Comparison of ENCODE assay signal across 9 cellular contexts in genomic region chr14:58281969-58282368, GRCh38. TPM values are rescaled to one million over a fixed set of nuclear protein-coding genes. Genes with fewer than 3 reads are reported as not detected.
A peak's percentile ranks its signal among the peaks of the same experiment; 100 is the strongest.
DNase-seq lines count a peak whose midpoint lies in the region; ATAC-seq lines count a peak whose summit lies in the region.
"Had no signal": no experiment of that assay in that cellular context is flagged by ENCODE, and none has a peak within 500 bp of the region (broad histone marks: within the 10 kb centered on the region; RNA-seq: fewer than 3 reads in every experiment).

No MANE protein-coding gene starts in this region.

- POLR2A ChIA-PET in CD4-positive, alpha-beta memory T cell (lab: Charles Lee; ENCODE audit: partially characterized antibody) = interaction anchor here (0.6 to 2.0 kb wide), 4 partner anchors 16 to 52 kb away, joined by 3 to 10 read pairs (median 4); partner anchors contain the start of genes ARID4A and PSMA3

- H3K4me1 ChIP-seq in CD4-positive, alpha-beta memory T cell (ENCODE audit: insufficient read depth, low read length) = peaks cover 68% of the 10 kb centered on the region
- peaks cover 21% of the 10 kb centered on the region for H3K4me1 ChIP-seq in rectal smooth muscle tissue (ENCODE audit: control insufficient read depth, insufficient read depth, low read length)

- no peak for ATAC-seq in HG03280 (IDR thresholded peaks at IDR 0.05; ENCODE audit: unreplicated experiment)

- H3K9me3 Mint-ChIP-seq in CD4-positive, alpha-beta memory T cell = peaks cover 0 to 2% (median 0%) of the 10 kb centered on the region in 8 donors
- no peaks in the 10 kb centered on the region for H3K9me3 Mint-ChIP-seq in activated T-helper 1 cell treated with anti-CD3 and anti-CD28 coated beads, Interleukin-12 subunit alpha, Interleukin-12 subunit beta, Interleukin-2, Interleukin-4 antibody, amounts not matched to agents 30 ng/mL and 10 ng/mL and 1 ng/mL, durations not matched to agents 14 hours and 24 hours and 36 hours

- H3K27ac Mint-ChIP-seq in CD4-positive, alpha-beta memory T cell = peak overlapping the region; percentile 80 to 93 (median 89)
- H3K27ac Mint-ChIP-seq in activated T-helper 1 cell treated with anti-CD3 and anti-CD28 coated beads, Interleukin-12 subunit alpha, Interleukin-12 subunit beta, Interleukin-2, Interleukin-4 antibody, amounts not matched to agents 30 ng/mL and 10 ng/mL and 1 ng/mL, durations not matched to agents 14 hours and 24 hours and 36 hours = peak overlapping the region; percentile 92

- intact Hi-C loops in CD4-positive, alpha-beta memory T cell (cut with micrococcal nuclease) = loop anchor here (2.0 kb wide), 1 partner anchor 15 kb away; no protein-coding TSS in a partner anchor
- intact Hi-C loops in activated T-helper 1 cell treated with anti-CD3 and anti-CD28 coated beads, Interleukin-12 subunit alpha, Interleukin-12 subunit beta, Interleukin-2, Interleukin-4 antibody, amounts not matched to agents 30 ng/mL and 10 ng/mL and 1 ng/mL, durations not matched to agents 14 hours and 24 hours and 36 hours (cut with micrococcal nuclease) = loop anchor here (1.0 to 2.0 kb wide), 5 partner anchors 10 to 49 kb away; partner anchors contain the start of gene PSMA3

- H3K36me3 Mint-ChIP-seq in CD4-positive, alpha-beta memory T cell = peaks cover 46 to 76% of the 10 kb centered on the region in 2 donors
- peaks cover 46% of the 10 kb centered on the region for H3K36me3 Mint-ChIP-seq in activated T-helper 1 cell treated with anti-CD3 and anti-CD28 coated beads, Interleukin-12 subunit alpha, Interleukin-12 subunit beta, Interleukin-2, Interleukin-4 antibody, amounts not matched to agents 30 ng/mL and 10 ng/mL and 1 ng/mL, durations not matched to agents 14 hours and 24 hours and 36 hours (ENCODE audit: low read depth)

- no peak for DNase-seq in CD4-positive, alpha-beta memory T cell
- no peak for DNase-seq in activated T-helper 1 cell treated with anti-CD3 and anti-CD28 coated beads, Interleukin-12 subunit alpha, Interleukin-12 subunit beta, Interleukin-2, Interleukin-4 antibody, amounts not matched to agents 30 ng/mL and 10 ng/mL and 1 ng/mL, durations not matched to agents 14 hours and 24 hours and 36 hours (ENCODE audit: low spot score)
- DNase-seq in glomerular visceral epithelial cell (ENCODE audit: extremely low spot score) = peak; percentile 83
- DNase-seq in NCI-H2196 treated with DMSO at 0.1 percent for 48 hours (lab: John Stamatoyannopoulos, UW; ENCODE audit: unreplicated experiment) = no peak
- DNase-seq in stimulated activated CD4-positive, alpha-beta T cell treated with anti-CD3 and anti-CD28 coated beads, Interleukin-2, amount 100 ng/mL, for 24 hours = no peak
- no peak for DNase-seq in COLO668 (lab: John Stamatoyannopoulos, UW; ENCODE audit: unreplicated experiment)
- DNase-seq: effector CD4-positive, alpha-beta T cell had no signal

- H3K27ac ChIP-seq in CD4-positive, alpha-beta memory T cell (ENCODE audit: low read depth, low read length) = peak overlapping the region; percentile 53
- H3K27ac ChIP-seq in rectal smooth muscle tissue (ENCODE audit: low read depth, low read length) = peak overlapping the region; percentile 76

- no peaks in the 10 kb centered on the region for H3K27me3 Mint-ChIP-seq in CD4-positive, alpha-beta memory T cell
- H3K27me3 Mint-ChIP-seq in activated T-helper 1 cell treated with anti-CD3 and anti-CD28 coated beads, Interleukin-12 subunit alpha, Interleukin-12 subunit beta, Interleukin-2, Interleukin-4 antibody, amounts not matched to agents 30 ng/mL and 10 ng/mL and 1 ng/mL, durations not matched to agents 14 hours and 24 hours and 36 hours (ENCODE audit: insufficient read depth) = no peaks in the 10 kb centered on the region

- peaks cover 30% of the 10 kb centered on the region for H3K36me3 ChIP-seq in CD4-positive, alpha-beta memory T cell (ENCODE audit: insufficient read depth, low read length)
- H3K36me3 ChIP-seq in rectal smooth muscle tissue (ENCODE audit: control insufficient read depth, insufficient read depth, low read length) = peaks cover 5% of the 10 kb centered on the region

- H3K9me3 ChIP-seq in CD4-positive, alpha-beta memory T cell (ENCODE audit: control insufficient read depth in 1 of 2, low read length in 2 of 2) = no peaks in the 10 kb centered on the region

- H3K9ac ChIP-seq in rectal smooth muscle tissue (ENCODE audit: low read length) = no peak overlapping the region

- H3K4me3 Mint-ChIP-seq in CD4-positive, alpha-beta memory T cell = peak overlapping the region in 5 of 8 donors; percentile 22 to 79 (median 51)
- H3K4me3 Mint-ChIP-seq in activated T-helper 1 cell treated with anti-CD3 and anti-CD28 coated beads, Interleukin-12 subunit alpha, Interleukin-12 subunit beta, Interleukin-2, Interleukin-4 antibody, amounts not matched to agents 30 ng/mL and 10 ng/mL and 1 ng/mL, durations not matched to agents 14 hours and 24 hours and 36 hours = peak overlapping the region; percentile 62

- CTCF ChIA-PET in CD4-positive, alpha-beta memory T cell (lab: Charles Lee; ENCODE audit: partially characterized antibody) = interaction anchor here (1.1 kb wide), 1 partner anchor 18 kb away, joined by 3 read pairs; no protein-coding TSS in a partner anchor

- peaks cover 51 to 70% (median 55%) of the 10 kb centered on the region in 4 donors for H3K4me1 Mint-ChIP-seq in CD4-positive, alpha-beta memory T cell
- peaks cover 45% of the 10 kb centered on the region for H3K4me1 Mint-ChIP-seq in activated T-helper 1 cell treated with anti-CD3 and anti-CD28 coated beads, Interleukin-12 subunit alpha, Interleukin-12 subunit beta, Interleukin-2, Interleukin-4 antibody, amounts not matched to agents 30 ng/mL and 10 ng/mL and 1 ng/mL, durations not matched to agents 14 hours and 24 hours and 36 hours (ENCODE audit: low read depth)

- H3K4me3 ChIP-seq in CD4-positive, alpha-beta memory T cell (ENCODE audit: low read length in 2 of 2) = no peak overlapping the region
- H3K4me3 ChIP-seq in rectal smooth muscle tissue (ENCODE audit: low read length) = no peak overlapping the region

- no peaks in the 10 kb centered on the region for H3K27me3 ChIP-seq in CD4-positive, alpha-beta memory T cell (ENCODE audit: insufficient read depth, low read length)
- no peaks in the 10 kb centered on the region for H3K27me3 ChIP-seq in rectal smooth muscle tissue (ENCODE audit: control insufficient read depth, insufficient read depth, low read length)

RNA-seq across cellular contexts. Expression of gene ARID4A, which starts 16.4 kb away (rescaled TPM):
- 10 to 100 TPM; 80.0 to 84.1 TPM for total RNA-seq in CD4-positive, alpha-beta memory T cell
- 10 to 100 TPM; 12.8 to 37.5 TPM for polyA plus RNA-seq in CD4-positive, alpha-beta memory T cell
- 21.4 and 26.3 TPM in 2 replicates for total RNA-seq in activated T-helper 1 cell treated with anti-CD3 and anti-CD28 coated beads, Interleukin-12 subunit alpha, Interleukin-12 subunit beta, Interleukin-2, Interleukin-4 antibody, amounts not matched to agents 30 ng/mL and 10 ng/mL and 1 ng/mL, durations not matched to agents 14 hours and 24 hours and 36 hours

RNA-seq across cellular contexts. Expression of gene PSMA3, which starts 37.3 kb away (rescaled TPM):
- 100 to 1,000 TPM; 133 to 138 TPM for total RNA-seq in CD4-positive, alpha-beta memory T cell
- polyA plus RNA-seq in CD4-positive, alpha-beta memory T cell = 100 to 1,000 TPM; 167 to 180 TPM
- 453 and 500 TPM in 2 replicates for total RNA-seq in activated T-helper 1 cell treated with anti-CD3 and anti-CD28 coated beads, Interleukin-12 subunit alpha, Interleukin-12 subunit beta, Interleukin-2, Interleukin-4 antibody, amounts not matched to agents 30 ng/mL and 10 ng/mL and 1 ng/mL, durations not matched to agents 14 hours and 24 hours and 36 hours
